In genomic region chr15:44728576-44729393, GRCh38 we compare ENCODE assay signal across 8 cellular contexts. TPM values are rescaled to one million over a fixed set of nuclear protein-coding genes. Genes with fewer than 3 reads are reported as not detected.
A peak's percentile ranks its signal among the peaks of the same experiment; 100 is the strongest.
DNase-seq lines count a peak whose midpoint lies in the region; ATAC-seq and TF ChIP-seq lines count a peak whose summit lies in the region.

No MANE protein-coding gene starts in this region.

- H3K4me1 ChIP-seq in Loucy (ENCODE audit: insufficient read depth, low read length, poor library complexity, severe bottlenecking) (peaks cover 61% of the 10 kb centered on the region), RWPE2 (ENCODE audit: insufficient read depth, poor library complexity, severe bottlenecking) (peaks cover 32% of the 10 kb centered on the region)

- H3K4me3 Mint-ChIP-seq in naive thymus-derived CD8-positive, alpha-beta T cell, result peak overlapping the region; percentile 97 to 100 (median 99)
- peak overlapping the region; percentile 99 to 100 for H3K4me3 Mint-ChIP-seq in stimulated activated naive B cell treated with anti-CD40 and anti-IgM and Interleukin-4, amounts not matched to agents 10 μg/mL and 1 μg/mL and 100 μg/mL, for 72 hours

- H3K79me2 ChIP-seq in Loucy (ENCODE audit: insufficient read depth, low read length), result peaks cover 33% of the 10 kb centered on the region

- no peaks in the 10 kb centered on the region for H3K27me3 Mint-ChIP-seq in naive thymus-derived CD8-positive, alpha-beta T cell
- no peaks in the 10 kb centered on the region for H3K27me3 Mint-ChIP-seq in stimulated activated naive B cell treated with anti-CD40 and anti-IgM and Interleukin-4, amounts not matched to agents 10 μg/mL and 1 μg/mL and 100 μg/mL, for 72 hours

- no peaks in the 10 kb centered on the region for H3K9me2 ChIP-seq in Loucy (replicated peaks; ENCODE audit: low read depth, low read length)

- peaks cover 0 to 17% (median 0%) of the 10 kb centered on the region in 3 donors for H3K36me3 Mint-ChIP-seq in naive thymus-derived CD8-positive, alpha-beta T cell
- peaks cover 14 to 15% of the 10 kb centered on the region in 2 donors for H3K36me3 Mint-ChIP-seq in stimulated activated naive B cell treated with anti-CD40 and anti-IgM and Interleukin-4, amounts not matched to agents 10 μg/mL and 1 μg/mL and 100 μg/mL, for 72 hours

- TF ChIP-seq CTCF in Loucy (conservative IDR thresholded peaks at IDR 0.05; ENCODE audit: low read length) (no peak), RWPE2 (IDR thresholded peaks at IDR 0.05; ENCODE audit: poor library complexity, severe bottlenecking) (no peak)

- H3K4me1 Mint-ChIP-seq in naive thymus-derived CD8-positive, alpha-beta T cell, result peaks cover 29 to 83% (median 72%) of the 10 kb centered on the region in 4 donors
- peaks cover 35 to 52% of the 10 kb centered on the region in 2 donors for H3K4me1 Mint-ChIP-seq in stimulated activated naive B cell treated with anti-CD40 and anti-IgM and Interleukin-4, amounts not matched to agents 10 μg/mL and 1 μg/mL and 100 μg/mL, for 72 hours

- H3K9me3 Mint-ChIP-seq in naive thymus-derived CD8-positive, alpha-beta T cell, result no peaks in the 10 kb centered on the region
- no peaks in the 10 kb centered on the region for H3K9me3 Mint-ChIP-seq in stimulated activated naive B cell treated with anti-CD40 and anti-IgM and Interleukin-4, amounts not matched to agents 10 μg/mL and 1 μg/mL and 100 μg/mL, for 72 hours

- peak; percentile 97 for DNase-seq in ELF-1 (ENCODE audit: low read depth, low spot score)
- DNase-seq in H7, result peak; percentile 86
- peak; percentile 95 for DNase-seq in RWPE2 (ENCODE audit: low spot score)
- peak; percentile 91 for DNase-seq in activated effector memory CD4-positive, alpha-beta T cell treated with Interleukin-2 at 50 U/mL for 16 hours
- DNase-seq in fibroblast of peridontal ligament (ENCODE audit: extremely low read depth), result peak; percentile 99
- DNase-seq in naive thymus-derived CD8-positive, alpha-beta T cell, result peak; percentile 80 to 97 (median 96)
- DNase-seq in stimulated activated naive B cell treated with anti-CD40 and anti-IgM and Interleukin-4, amounts not matched to agents 10 μg/mL and 1 μg/mL and 100 μg/mL, for 72 hours, result peak; percentile 96

- peak overlapping the region; percentile 96 for H3K9ac ChIP-seq in Loucy (ENCODE audit: low read depth, low read length, poor library complexity, severe bottlenecking)

- H3K27ac ChIP-seq in RWPE2 (ENCODE audit: poor library complexity, severe bottlenecking), result peak overlapping the region; percentile 80

- H3K27me3 ChIP-seq in H7 (ENCODE audit: control insufficient read depth, insufficient read depth, low read length), result no peaks in the 10 kb centered on the region
- no peaks in the 10 kb centered on the region for H3K27me3 ChIP-seq in Loucy (ENCODE audit: insufficient read depth, low read length, poor library complexity, severe bottlenecking)
- no peaks in the 10 kb centered on the region for H3K27me3 ChIP-seq in RWPE2 (ENCODE audit: insufficient read depth, poor library complexity, severe bottlenecking)

- H3F3A ChIP-seq in Loucy (ENCODE audit: low read depth), result peaks cover 6% of the 10 kb centered on the region

- H2AFZ ChIP-seq in Loucy (ENCODE audit: low read length), result peak overlapping the region; percentile 96

- H4K20me1 ChIP-seq in Loucy (ENCODE audit: insufficient read depth, low read length, poor library complexity, severe bottlenecking), result no peaks in the 10 kb centered on the region

- H3K4me3 ChIP-seq in H7 (ENCODE audit: insufficient read depth, low read depth, low read length), result peak overlapping the region; percentile 75
- peak overlapping the region; percentile 94 for H3K4me3 ChIP-seq in Loucy (ENCODE audit: low read length, poor library complexity, severe bottlenecking)
- H3K4me3 ChIP-seq in RWPE2 (ENCODE audit: severe bottlenecking), result peak overlapping the region; percentile 59

- H3K36me3 ChIP-seq in H7 (replicated peaks; ENCODE audit: control insufficient read depth, insufficient read depth, low read length) (no peaks in the 10 kb centered on the region), Loucy (ENCODE audit: insufficient read depth, low read length) (no peaks in the 10 kb centered on the region), RWPE2 (ENCODE audit: low read depth) (no peaks in the 10 kb centered on the region)

- peak; percentile 92 for ATAC-seq in RWPE2 (ENCODE audit: low read depth)
- ATAC-seq in naive thymus-derived CD8-positive, alpha-beta T cell, result peak; percentile 78 to 85
- peak; percentile 75 to 76 for ATAC-seq in stimulated activated naive B cell treated with anti-CD40 and anti-IgM and Interleukin-4, amounts not matched to agents 10 μg/mL and 1 μg/mL and 100 μg/mL, for 72 hours (replicated peaks)

- H3K9me3 ChIP-seq in Loucy (ENCODE audit: insufficient read depth, low read depth, low read length) (no peaks in the 10 kb centered on the region), RWPE2 (ENCODE audit: severe bottlenecking) (no peaks in the 10 kb centered on the region)

- peak overlapping the region; percentile 94 for H3K4me2 ChIP-seq in Loucy (ENCODE audit: low read depth, low read length, poor library complexity, severe bottlenecking)

- POLR2A ChIA-PET in naive thymus-derived CD8-positive, alpha-beta T cell (lab: Charles Lee), result interaction anchor here (0.6 to 22.5 kb wide), 11 partner anchors 8 to 192 kb away, joined by 3 to 1743 read pairs (median 8); partner anchors contain the start of genes B2M, EIF3J, PATL2 and SPG11

- peak overlapping the region; percentile 98 to 100 (median 99) for H3K27ac Mint-ChIP-seq in naive thymus-derived CD8-positive, alpha-beta T cell
- H3K27ac Mint-ChIP-seq in stimulated activated naive B cell treated with anti-CD40 and anti-IgM and Interleukin-4, amounts not matched to agents 10 μg/mL and 1 μg/mL and 100 μg/mL, for 72 hours, result peak overlapping the region; percentile 99

RNA-seq across cellular contexts. Expression of gene TRIM69, which starts 7.5 kb away (rescaled TPM):
- total RNA-seq in H7 (2014; rRNA removed; shearing (Covaris generic)), result 5.4 and 6.2 TPM in 2 replicates
- total RNA-seq in naive thymus-derived CD8-positive, alpha-beta T cell, result 10 to 100 TPM; 28.9 to 34.9 TPM
- polyA plus RNA-seq in naive thymus-derived CD8-positive, alpha-beta T cell, result 10 to 100 TPM; 29.4 to 33.0 (median 31.6) TPM

RNA-seq across cellular contexts. Expression of gene B2M, which starts 17.5 kb away (rescaled TPM):
- total RNA-seq in H7 (2014; rRNA removed; shearing (Covaris generic)), result 194 and 254 TPM in 2 replicates
- 1,000 to 10,000 TPM; 6,403 to 7,046 TPM for total RNA-seq in naive thymus-derived CD8-positive, alpha-beta T cell
- polyA plus RNA-seq in naive thymus-derived CD8-positive, alpha-beta T cell, result over 10,000 TPM; 25,152 to 39,550 (median 31,716) TPM

RNA-seq across cellular contexts. Expression of gene PATL2, which starts 17.7 kb away (rescaled TPM):
- 0.24 and 1.5 TPM in 2 replicates for total RNA-seq in H7 (2014; rRNA removed; shearing (Covaris generic))
- total RNA-seq in naive thymus-derived CD8-positive, alpha-beta T cell, result 10 to 100 TPM; 69.4 to 69.9 TPM
- polyA plus RNA-seq in naive thymus-derived CD8-positive, alpha-beta T cell, result 10 to 100 TPM in 2 of 3 donors, 1 to 10 TPM in 1; 7.2 to 21.8 (median 12.4) TPM

Comparison
In these comparisons a context has a peak if more than half of its experiments do, and no peak if none do; other contexts are left out.
1. Peak in every context shown above with its lines: DNase-seq, ATAC-seq, H3K4me3 ChIP-seq and H3K27ac ChIP-seq.
2. RNA of gene B2M, which starts 17.5 kb away (total RNA-seq): 6,403 to 7,046 TPM in naive thymus-derived CD8-positive, alpha-beta T cell; 194 to 254 TPM in H7; every median in the first group is over 10 times any median in the second.
3. RNA of gene PATL2, which starts 17.7 kb away (total RNA-seq): 69.4 to 69.9 TPM in naive thymus-derived CD8-positive, alpha-beta T cell; 0.24 to 1.5 TPM in H7; every median in the first group is over 10 times any median in the second.